10 cellular contexts compared by ENCODE assay signal in the genomic region with DNA sequence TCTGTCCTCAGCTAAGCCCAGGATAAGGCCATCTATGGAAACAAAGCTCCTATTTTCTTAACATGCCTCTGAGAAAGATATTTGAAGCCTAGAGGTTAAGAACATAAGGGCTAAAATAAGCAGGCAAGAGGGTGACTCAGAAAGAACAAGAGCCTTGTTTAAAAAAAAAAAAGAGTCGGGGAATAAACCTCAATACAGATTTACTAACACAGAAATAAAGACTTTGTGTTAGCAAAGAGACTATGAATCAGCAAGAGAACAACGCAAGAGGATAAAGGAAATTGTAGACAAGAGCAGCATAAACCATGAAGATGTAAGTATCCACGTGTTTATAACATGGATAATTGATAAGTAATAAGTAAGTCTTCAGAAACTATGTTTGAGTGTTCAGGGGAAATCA. TPM values are rescaled to one million over a fixed set of nuclear protein-coding genes. Genes with fewer than 3 reads are reported as not detected.
A peak's percentile ranks its signal among the peaks of the same experiment; 100 is the strongest.
DNase-seq lines count a peak whose midpoint lies in the region; ATAC-seq and TF ChIP-seq lines count a peak whose summit lies in the region.
"Had no signal": no experiment of that assay in that cellular context is flagged by ENCODE, and none has a peak within 500 bp of the region (broad histone marks: within the 10 kb centered on the region; RNA-seq: fewer than 3 reads in every experiment).

No MANE protein-coding gene starts in this region.

- H3K4me1 ChIP-seq in BLaER1 treated with 17β-estradiol and CSF1 and Interleukin-3, amounts not matched to agents 10 nM and 100 nM: peaks cover 9 to 97% (median 64%) of the 10 kb centered on the region in 10 experiments; a peak in 18 of 20 replicates

- peaks cover 7% of the 10 kb centered on the region for H3K9me3 Mint-ChIP-seq in MCF 10A (ENCODE audit: unreplicated experiment)
- no peaks in the 10 kb centered on the region for H3K9me3 Mint-ChIP-seq in naive thymus-derived CD8-positive, alpha-beta T cell

- peaks cover 42% of the 10 kb centered on the region for H3K4me1 Mint-ChIP-seq in MCF 10A (ENCODE audit: insufficient read depth, unreplicated experiment)
- peaks cover 48 to 89% (median 77%) of the 10 kb centered on the region in 4 donors for H3K4me1 Mint-ChIP-seq in naive thymus-derived CD8-positive, alpha-beta T cell

- H4K20me1 ChIP-seq in BLaER1 treated with 17β-estradiol and CSF1 and Interleukin-3, amounts not matched to agents 10 nM and 100 nM: peaks cover 0 to 23% (median 0%) of the 10 kb centered on the region in 11 experiments; a peak in 2 of 22 replicates

- intact Hi-C loops in MCF 10A (cut with micrococcal nuclease): no loop called here

- H3K27me3 Mint-ChIP-seq in MCF 10A (ENCODE audit: insufficient read depth, unreplicated experiment): no peaks in the 10 kb centered on the region
- no peaks in the 10 kb centered on the region for H3K27me3 Mint-ChIP-seq in naive thymus-derived CD8-positive, alpha-beta T cell

- H3K4me3 ChIP-seq in BLaER1 treated with 17β-estradiol and CSF1 and Interleukin-3, amounts not matched to agents 10 nM and 100 nM: no peak overlapping the region
- H3K4me3 ChIP-seq: SJCRH30 had no signal

- peak in 1 of 2 donors; percentile 29 for ATAC-seq in naive thymus-derived CD8-positive, alpha-beta T cell
- ATAC-seq in HG02571 (IDR thresholded peaks at IDR 0.05; ENCODE audit: unreplicated experiment) (no peak), HG02759 (IDR thresholded peaks at IDR 0.05; ENCODE audit: unreplicated experiment) (no peak), HG03439 (IDR thresholded peaks at IDR 0.05; ENCODE audit: unreplicated experiment) (no peak), GM18858 (IDR thresholded peaks at IDR 0.05; ENCODE audit: unreplicated experiment) (no peak)

- peak overlapping the region in 10 of 11 experiments; percentile 25 to 88 (median 75); a peak in 17 of 22 replicates for H3K27ac ChIP-seq in BLaER1 treated with 17β-estradiol and CSF1 and Interleukin-3, amounts not matched to agents 10 nM and 100 nM
- H3K27ac ChIP-seq: SJCRH30 had no signal

- no TSS peak for BruUV-seq in MCF 10A (replicated peaks; lab: Mats Ljungman, UMichigan)

- H3K27ac Mint-ChIP-seq in MCF 10A (ENCODE audit: low read depth, unreplicated experiment): peak overlapping the region; percentile 77
- H3K27ac Mint-ChIP-seq in naive thymus-derived CD8-positive, alpha-beta T cell: peak overlapping the region; percentile 18 to 90 (median 71)

- peak overlapping the region in 6 of 11 experiments; percentile 13 to 79 (median 70); a peak in 12 of 22 replicates for H3K4me2 ChIP-seq in BLaER1 treated with 17β-estradiol and CSF1 and Interleukin-3, amounts not matched to agents 10 nM and 100 nM

- POLR2A ChIA-PET in MCF 10A (lab: Yijun Ruan, JAX): interaction anchor here (0.6 to 3.8 kb wide), 5 partner anchors 16 to 66 kb away, joined by 3 to 34 read pairs (median 3); a partner anchor contains a TSS
- POLR2A ChIA-PET in naive thymus-derived CD8-positive, alpha-beta T cell (lab: Charles Lee): interaction anchor here (0.7 to 3.5 kb wide), 3 partner anchors 13 to 16 kb away, joined by 3 to 22 read pairs (median 3); no protein-coding TSS in a partner anchor

- peak; percentile 73 for DNase-seq in M059J (ENCODE audit: low read depth)
- peak; percentile 69 for DNase-seq in MCF 10A (ENCODE audit: unreplicated experiment)
- no peak for DNase-seq in naive thymus-derived CD8-positive, alpha-beta T cell
- DNase-seq: NCI-H187 treated with DMSO at 0.1 percent for 48 hours had no signal

- H3K9me3 ChIP-seq in BLaER1 treated with 17β-estradiol and CSF1 and Interleukin-3, amounts not matched to agents 10 nM and 100 nM (replicated peaks in 1 of 11): peaks cover 0 to 19% (median 13%) of the 10 kb centered on the region in 11 experiments; a peak in 14 of 22 replicates
- H3K9me3 ChIP-seq: SJCRH30 had no signal

- peaks cover 0 to 64% (median 31%) of the 10 kb centered on the region in 11 experiments; a peak in 17 of 22 replicates for H3K36me3 ChIP-seq in BLaER1 treated with 17β-estradiol and CSF1 and Interleukin-3, amounts not matched to agents 10 nM and 100 nM

- H3K4me3 Mint-ChIP-seq in MCF 10A (ENCODE audit: unreplicated experiment): peak overlapping the region; percentile 4
- peak overlapping the region in 8 of 10 donors; percentile 10 to 48 (median 26) for H3K4me3 Mint-ChIP-seq in naive thymus-derived CD8-positive, alpha-beta T cell

- H3K27me3 ChIP-seq in BLaER1 treated with 17β-estradiol and CSF1 and Interleukin-3, amounts not matched to agents 10 nM and 100 nM: no peaks in the 10 kb centered on the region
- H3K27me3 ChIP-seq: SJCRH30 had no signal

- no peaks in the 10 kb centered on the region for H3K36me3 Mint-ChIP-seq in MCF 10A (ENCODE audit: insufficient read depth, unreplicated experiment)
- peaks cover 0 to 2% (median under 1%) of the 10 kb centered on the region in 3 donors for H3K36me3 Mint-ChIP-seq in naive thymus-derived CD8-positive, alpha-beta T cell

- CTCF ChIA-PET in MCF 10A (lab: Yijun Ruan, JAX): interaction anchor here (0.5 to 1.0 kb wide), 5 partner anchors 8 to 42 kb away, joined by 3 to 5 read pairs (median 3); no protein-coding TSS in a partner anchor

- no peak for TF ChIP-seq CTCF in MCF 10A (IDR thresholded peaks at IDR 0.05; ENCODE audit: unreplicated experiment)

- peak overlapping the region in 6 of 11 experiments; percentile 43 to 62 (median 58); a peak in 10 of 22 replicates for H3K9ac ChIP-seq in BLaER1 treated with 17β-estradiol and CSF1 and Interleukin-3, amounts not matched to agents 10 nM and 100 nM

RNA-seq across cellular contexts. Expression of a gene that starts 36.0 kb away (rescaled TPM):
- 2.3 and 9.0 TPM in 2 replicates for total RNA-seq in M059J (2014; rRNA removed; shearing (Covaris generic))
- total RNA-seq in MCF 10A (2022): 36.0 and 43.6 TPM in 2 replicates
- total RNA-seq in naive thymus-derived CD8-positive, alpha-beta T cell: 10 to 100 TPM; 26.2 to 28.0 TPM
- polyA plus RNA-seq in naive thymus-derived CD8-positive, alpha-beta T cell: 10 to 100 TPM; 35.0 to 88.0 (median 39.3) TPM

RNA-seq across cellular contexts. Expression of a gene that starts 56.8 kb away (rescaled TPM):
- total RNA-seq in M059J (2014; rRNA removed; shearing (Covaris generic)): 30.9 and 62.2 TPM in 2 replicates
- total RNA-seq in MCF 10A (2022): 162 and 167 TPM in 2 replicates
- 100 to 1,000 TPM; 139 to 147 TPM for total RNA-seq in naive thymus-derived CD8-positive, alpha-beta T cell
- 100 to 1,000 TPM in 1 of 3 donors, 10 to 100 TPM in 2; 78.8 to 116 (median 93.2) TPM for polyA plus RNA-seq in naive thymus-derived CD8-positive, alpha-beta T cell

Comparison
In these comparisons a context has a peak if more than half of its experiments do, and no peak if none do; other contexts are left out.
1. DNase-seq: peak in M059J (single experiment) and MCF 10A (single experiment); none in naive thymus-derived CD8-positive, alpha-beta T cell (0 of 10).